In the genomic region with DNA sequence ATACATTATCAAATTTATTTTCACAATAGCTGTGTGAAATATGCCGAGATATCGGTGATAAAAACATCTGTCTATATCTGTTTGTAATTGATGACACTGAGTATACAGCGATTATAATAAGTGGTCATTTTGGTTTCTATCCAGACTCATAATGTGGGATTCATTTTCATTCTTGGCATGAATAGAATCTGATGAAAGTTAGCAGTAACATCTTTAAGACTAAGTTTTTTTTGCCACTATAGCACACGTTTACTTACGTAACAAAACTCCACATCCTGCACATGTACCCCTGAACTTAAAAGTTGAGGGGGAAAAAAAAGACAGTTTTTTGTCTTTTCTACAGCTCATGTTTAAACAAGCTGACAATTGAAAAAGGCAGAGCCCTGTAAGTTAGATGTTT, we compare ENCODE assay signal across 26 cellular contexts.
A peak's percentile ranks its signal among the peaks of the same experiment; 100 is the strongest.
DNase-seq lines count a peak whose midpoint lies in the region; ATAC-seq, FAIRE-seq and TF ChIP-seq lines count a peak whose summit lies in the region.
"Had no signal": no experiment of that assay in that cellular context is flagged by ENCODE, and none has a peak within 500 bp of the region (broad histone marks: within the 10 kb centered on the region; RNA-seq: fewer than 3 reads in every experiment).

No MANE protein-coding gene starts in this region.

- DNase-seq in NCI-H1092 treated with DMSO at 0.1 percent for 48 hours (lab: John Stamatoyannopoulos, UW) (peak; percentile 25), NCI-H1092 (lab: John Stamatoyannopoulos, UW) (no peak), GM19239 (ENCODE audit: insufficient read length, low spot score) (no peak), dedifferentiated amniotic fluid mesenchymal stem cell (ENCODE audit: extremely low spot score) (peak; percentile 61), GM23248 (no peak), transverse colon (no peak), COLO829 (ENCODE audit: low spot score) (no peak)
- DNase-seq: BE2C; CD4-positive, CD25-positive, alpha-beta regulatory T cell; COR-L47; DND-41; H9; KBM-7; NCI-H1105; NCI-H2029 treated with DMSO at 0.1 percent for 48 hours; NCI-H226; NCI-H524; NCI-H774; OCI-M1; SJCRH30; T-cell had no signal

- H3K9ac ChIP-seq in GM23248 = no peak overlapping the region

- TF ChIP-seq POLR2A in transverse colon (IDR thresholded peaks at IDR 0.05) = no peak

- no peaks in the 10 kb centered on the region for H3F3A ChIP-seq in GM23248 (ENCODE audit: insufficient read depth)

- H3K4me1 ChIP-seq in GM23248 (ENCODE audit: insufficient read depth) (peaks cover 4% of the 10 kb centered on the region), transverse colon (no peaks in the 10 kb centered on the region)
- H3K4me1 ChIP-seq: BE2C, SJCRH30 had no signal

- intact Hi-C loops in transverse colon (cut with DNase I; ENCODE audit: low total_unique reads) = no loop called here

- H3K4me3 ChIP-seq in GM23248 = no peak overlapping the region
- no peak overlapping the region for H3K4me3 ChIP-seq in transverse colon
- H3K4me3 ChIP-seq: SJCRH30 had no signal

- H2AFZ ChIP-seq in GM23248 = no peak overlapping the region

- in situ Hi-C loops in GM23248 (cut with MboI) = no loop called here
- in situ Hi-C loops in transverse colon (cut with MboI; ENCODE audit: low pct_ligation_motif_present in 1 of 4, low pct_unique_long_range_greater_than_20kb in 1 of 4, low sequenced_read_pairs in 3 of 4) = no loop called here

- TF ChIP-seq CTCF in transverse colon (IDR thresholded peaks at IDR 0.05) = no peak

- no peak overlapping the region for H3K4me2 ChIP-seq in GM23248 (ENCODE audit: unreplicated experiment)

- no peaks in the 10 kb centered on the region for H3K9me3 ChIP-seq in GM23248 (ENCODE audit: low read depth)
- H3K9me3 ChIP-seq in transverse colon = no peaks in the 10 kb centered on the region
- H3K9me3 ChIP-seq: BE2C, SJCRH30 had no signal

- WGBS in GM23248 (ENCODE audit: low coverage in 1 of 2, low lambda C conversion rate in 2 of 2, missing lambda C conversion rate in 2 of 2), 2 experiments = 81 to 83% methylated on average over 5 of the region's 5 CpGs
- WGBS in transverse colon (ENCODE audit: low coverage in 1 of 2), 2 donors = 92 to 94% methylated on average over 5 of the region's 5 CpGs

- H3K27me3 ChIP-seq in GM23248 (replicated peaks; ENCODE audit: insufficient read depth) = no peaks in the 10 kb centered on the region
- H3K27me3 ChIP-seq in transverse colon = no peaks in the 10 kb centered on the region
- H3K27me3 ChIP-seq: BE2C, SJCRH30 had no signal

- ATAC-seq in HG03432 (IDR thresholded peaks at IDR 0.05; ENCODE audit: unreplicated experiment) = no peak
- ATAC-seq: HepG2, T-cell had no signal

- H3K9me2 ChIP-seq in GM23248 (ENCODE audit: insufficient read depth) = no peaks in the 10 kb centered on the region

- no peaks in the 10 kb centered on the region for H4K20me1 ChIP-seq in GM23248 (ENCODE audit: insufficient read depth)

- H3K36me3 ChIP-seq in GM23248 (ENCODE audit: low read depth) (peaks cover 11% of the 10 kb centered on the region; the same call in 1 of the 2 replicates), transverse colon (peaks cover 0 to 24% (median 7%) of the 10 kb centered on the region in 4 donors)

- TF ChIP-seq EP300 in transverse colon (IDR thresholded peaks at IDR 0.05; ENCODE audit: low read depth) = no peak

- peak; percentile 84 for FAIRE-seq in GM19239 (lab: Jason Lieb, UNC)
- FAIRE-seq: HepG2, RCC 7860 had no signal

- no peak overlapping the region for H3K27ac ChIP-seq in GM23248
- H3K27ac ChIP-seq in transverse colon = no peak overlapping the region
- H3K27ac ChIP-seq: 22Rv1, HL-60, SJCRH30 had no signal

- no peaks in the 10 kb centered on the region for H3K79me2 ChIP-seq in GM23248 (ENCODE audit: insufficient read depth)

Comparison
In these comparisons a context has a peak if more than half of its experiments do, and no peak if none do; other contexts are left out.
1. DNase-seq: peak in NCI-H1092 treated with DMSO at 0.1 percent for 48 hours (single experiment) and dedifferentiated amniotic fluid mesenchymal stem cell (single experiment); none in NCI-H1092 (single experiment), GM19239 (single experiment), GM23248 (single experiment), transverse colon (single experiment) and COLO829 (single experiment).